Comparison of ENCODE assay signal across 15 cellular contexts in genomic region chr17:78541488-78542237, GRCh38. TPM values are rescaled to one million over a fixed set of nuclear protein-coding genes. Genes with fewer than 3 reads are reported as not detected.
DNase-seq lines count a peak whose midpoint lies in the region; ATAC-seq, FAIRE-seq and TF ChIP-seq lines count a peak whose summit lies in the region.
"Had no signal": no experiment of that assay in that cellular context is flagged by ENCODE, and none has a peak within 500 bp of the region (broad histone marks: within the 10 kb centered on the region; RNA-seq: fewer than 3 reads in every experiment).

No MANE protein-coding gene starts in this region.

- H3K27ac Mint-ChIP-seq in Calu3 (ENCODE audit: unreplicated experiment) = peak overlapping the region; percentile 51
- H3K27ac Mint-ChIP-seq in activated CD8-positive, alpha-beta T cell treated with anti-CD3 and anti-CD28 coated beads for 36 hours = no peak overlapping the region

- DNase-seq in Calu3 = peak; percentile 52
- DNase-seq in HK-2 (ENCODE audit: unreplicated experiment) = peak; percentile 35
- DNase-seq in activated CD8-positive, alpha-beta T cell treated with anti-CD3 and anti-CD28 coated beads for 36 hours = peak; percentile 17
- DNase-seq in myocyte (ENCODE audit: low read depth) = peak; percentile 54
- no peak for DNase-seq in GM19239 (ENCODE audit: insufficient read length, low spot score)
- no peak for DNase-seq in GF-D8 (lab: John Stamatoyannopoulos, UW)
- DNase-seq in caudate nucleus (lab: John Stamatoyannopoulos, UW) = no peak
- DNase-seq: DMS 273 treated with DMSO at 0.1 percent for 48 hours, foreskin melanocyte, NCI-H2081 treated with DMSO at 0.1 percent for 48 hours, Peyer's patch had no signal

- TF ChIP-seq CTCF in Calu3 (IDR thresholded peaks at IDR 0.05; ENCODE audit: unreplicated experiment) = no peak
- TF ChIP-seq CTCF in activated CD8-positive, alpha-beta T cell treated with anti-CD3 and anti-CD28 coated beads for 36 hours (IDR thresholded peaks at IDR 0.05) = no peak

- CTCF ChIA-PET in Calu3 (lab: Charles Lee) = interaction anchor here (0.7 kb wide), 4 partner anchors 9 to 409 kb away, joined by 3 to 8 read pairs (median 4); no protein-coding TSS in a partner anchor
- CTCF ChIA-PET in activated CD8-positive, alpha-beta T cell treated with anti-CD3 and anti-CD28 coated beads for 36 hours (lab: Charles Lee) = no interaction called here

- peaks cover 7% of the 10 kb centered on the region for H3K36me3 Mint-ChIP-seq in Calu3 (ENCODE audit: insufficient read depth, unreplicated experiment)
- H3K36me3 Mint-ChIP-seq in activated CD8-positive, alpha-beta T cell treated with anti-CD3 and anti-CD28 coated beads for 36 hours (ENCODE audit: low read depth) = no peaks in the 10 kb centered on the region

- FAIRE-seq in GM19239 (lab: Jason Lieb, UNC) = no peak
- FAIRE-seq: GM18507 had no signal

- H3K4me3 Mint-ChIP-seq in Calu3 (ENCODE audit: low read depth, unreplicated experiment) = no peak overlapping the region
- H3K4me3 Mint-ChIP-seq in activated CD8-positive, alpha-beta T cell treated with anti-CD3 and anti-CD28 coated beads for 36 hours = no peak overlapping the region
- H3K4me3 Mint-ChIP-seq: central memory CD8-positive, alpha-beta T cell had no signal

- no peak for ATAC-seq in activated CD8-positive, alpha-beta T cell treated with anti-CD3 and anti-CD28 coated beads for 36 hours
- no peak for ATAC-seq in GM19467 (IDR thresholded peaks at IDR 0.05; ENCODE audit: unreplicated experiment)

- peaks cover 23% of the 10 kb centered on the region for H3K4me1 Mint-ChIP-seq in Calu3 (ENCODE audit: low read depth, unreplicated experiment)
- H3K4me1 Mint-ChIP-seq in activated CD8-positive, alpha-beta T cell treated with anti-CD3 and anti-CD28 coated beads for 36 hours (ENCODE audit: low read depth) = peaks cover 5% of the 10 kb centered on the region
- H3K4me1 Mint-ChIP-seq: central memory CD8-positive, alpha-beta T cell had no signal

- H3K9me3 Mint-ChIP-seq in Calu3 (ENCODE audit: low read depth, unreplicated experiment) = no peaks in the 10 kb centered on the region
- H3K9me3 Mint-ChIP-seq in activated CD8-positive, alpha-beta T cell treated with anti-CD3 and anti-CD28 coated beads for 36 hours = no peaks in the 10 kb centered on the region
- H3K9me3 Mint-ChIP-seq: central memory CD8-positive, alpha-beta T cell had no signal

- H3K27me3 Mint-ChIP-seq in Calu3 (ENCODE audit: unreplicated experiment) = no peaks in the 10 kb centered on the region
- no peaks in the 10 kb centered on the region for H3K27me3 Mint-ChIP-seq in activated CD8-positive, alpha-beta T cell treated with anti-CD3 and anti-CD28 coated beads for 36 hours
- H3K27me3 Mint-ChIP-seq: central memory CD8-positive, alpha-beta T cell had no signal

- no peak overlapping the region for H3K27ac ChIP-seq in caudate nucleus (ENCODE audit: low read depth, low read length)
- H3K27ac ChIP-seq: neutrophil, Peyer's patch had no signal

- POLR2A ChIA-PET in activated CD8-positive, alpha-beta T cell treated with anti-CD3 and anti-CD28 coated beads for 36 hours (lab: Charles Lee) = no interaction called here

- intact Hi-C loops in Calu3 (cut with micrococcal nuclease; ENCODE audit: unreplicated experiment) = no loop called here
- intact Hi-C loops in activated CD8-positive, alpha-beta T cell treated with anti-CD3 and anti-CD28 coated beads for 36 hours (cut with micrococcal nuclease) = no loop called here

- no TSS peak for BruUV-seq in Calu3 (replicated peaks; lab: Mats Ljungman, UMichigan)

RNA-seq across cellular contexts. Expression of gene DNAH17, which starts 35.5 kb away (rescaled TPM):
- total RNA-seq in Calu3 (2022) = 0.19 and 0.61 TPM in 2 replicates
- total RNA-seq in activated CD8-positive, alpha-beta T cell treated with anti-CD3 and anti-CD28 coated beads for 36 hours = under 1 TPM; 0.41 to 0.45 TPM
- 0.10 TPM in 1 of 2 replicates, not detected in the other for total RNA-seq in myocyte
- 1.3 TPM for polyA plus RNA-seq in myocyte (2012)

Comparison
In these comparisons a context has a peak if more than half of its experiments do, and no peak if none do; other contexts are left out.
1. DNase-seq: peak in Calu3 (single experiment), HK-2 (single experiment), activated CD8-positive, alpha-beta T cell treated with anti-CD3 and anti-CD28 coated beads for 36 hours (single experiment) and myocyte (single experiment); none in GM19239 (single experiment), GF-D8 (single experiment) and caudate nucleus (0 of 61).